1 cellular context compared by ENCODE assay signal in genomic region chr3:128875556-128876120, GRCh38.
TF ChIP-seq lines count a peak whose summit lies in the region.

No MANE protein-coding gene starts in this region.

TF ChIP-seq in WTC11, 78 proteins besides CTCF, POLR2A, EP300 and RAD21 (continued from another document):
- no peak for TF ChIP-seq ARID4B (CRISPR knock-in tag; IDR thresholded peaks at IDR 0.05; ENCODE audit: borderline replicate concordance)
- TF ChIP-seq, protein P1, sequence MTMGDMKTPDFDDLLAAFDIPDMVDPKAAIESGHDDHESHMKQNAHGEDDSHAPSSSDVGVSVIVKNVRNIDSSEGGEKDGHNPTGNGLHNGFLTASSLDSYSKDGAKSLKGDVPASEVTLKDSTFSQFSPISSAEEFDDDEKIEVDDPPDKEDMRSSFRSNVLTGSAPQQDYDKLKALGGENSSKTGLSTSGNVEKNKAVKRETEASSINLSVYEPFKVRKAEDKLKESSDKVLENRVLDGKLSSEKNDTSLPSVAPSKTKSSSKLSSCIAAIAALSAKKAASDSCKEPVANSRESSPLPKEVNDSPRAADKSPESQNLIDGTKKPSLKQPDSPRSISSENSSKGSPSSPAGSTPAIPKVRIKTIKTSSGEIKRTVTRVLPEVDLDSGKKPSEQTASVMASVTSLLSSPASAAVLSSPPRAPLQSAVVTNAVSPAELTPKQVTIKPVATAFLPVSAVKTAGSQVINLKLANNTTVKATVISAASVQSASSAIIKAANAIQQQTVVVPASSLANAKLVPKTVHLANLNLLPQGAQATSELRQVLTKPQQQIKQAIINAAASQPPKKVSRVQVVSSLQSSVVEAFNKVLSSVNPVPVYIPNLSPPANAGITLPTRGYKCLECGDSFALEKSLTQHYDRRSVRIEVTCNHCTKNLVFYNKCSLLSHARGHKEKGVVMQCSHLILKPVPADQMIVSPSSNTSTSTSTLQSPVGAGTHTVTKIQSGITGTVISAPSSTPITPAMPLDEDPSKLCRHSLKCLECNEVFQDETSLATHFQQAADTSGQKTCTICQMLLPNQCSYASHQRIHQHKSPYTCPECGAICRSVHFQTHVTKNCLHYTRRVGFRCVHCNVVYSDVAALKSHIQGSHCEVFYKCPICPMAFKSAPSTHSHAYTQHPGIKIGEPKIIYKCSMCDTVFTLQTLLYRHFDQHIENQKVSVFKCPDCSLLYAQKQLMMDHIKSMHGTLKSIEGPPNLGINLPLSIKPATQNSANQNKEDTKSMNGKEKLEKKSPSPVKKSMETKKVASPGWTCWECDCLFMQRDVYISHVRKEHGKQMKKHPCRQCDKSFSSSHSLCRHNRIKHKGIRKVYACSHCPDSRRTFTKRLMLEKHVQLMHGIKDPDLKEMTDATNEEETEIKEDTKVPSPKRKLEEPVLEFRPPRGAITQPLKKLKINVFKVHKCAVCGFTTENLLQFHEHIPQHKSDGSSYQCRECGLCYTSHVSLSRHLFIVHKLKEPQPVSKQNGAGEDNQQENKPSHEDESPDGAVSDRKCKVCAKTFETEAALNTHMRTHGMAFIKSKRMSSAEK (CRISPR knock-in tag; IDR thresholded peaks at IDR 0.05; ENCODE audit: borderline replicate concordance): no peak
- no peak for TF ChIP-seq NR3C1 (CRISPR knock-in tag; conservative IDR thresholded peaks at IDR 0.05; ENCODE audit: low read depth)
